40 cellular contexts compared by ENCODE assay signal in genomic region chr20:2518096-2518495, GRCh38. TPM values are rescaled to one million over a fixed set of nuclear protein-coding genes. Genes with fewer than 3 reads are reported as not detected.
"Had no signal": no experiment of that assay in that cellular context is flagged by ENCODE, and none has a peak within 500 bp of the region (broad histone marks: within the 10 kb centered on the region; RNA-seq: fewer than 3 reads in every experiment).

No MANE protein-coding gene starts in this region.

- H3K36me3 ChIP-seq: MG63 had no signal

- DNase-seq: Karpas-422, Kasumi-1, MG63, MM.1S, MV-4-11, NCI-H1048, NCI-H1092, NCI-H1092 treated with DMSO at 0.1 percent for 48 hours, NCI-H1105, NCI-H1105 treated with DMSO at 0.1 percent for 48 hours, NCI-H1417, NCI-H1417 treated with DMSO at 0.1 percent for 48 hours, NCI-H1436, NCI-H1436 treated with DMSO at 0.1 percent for 48 hours, NCI-H146, NCI-H1694, NCI-H1694 treated with DMSO at 0.1 percent for 48 hours, NCI-H187, NCI-H187 treated with DMSO at 0.1 percent for 48 hours, NCI-H1930, NCI-H2029, NCI-H2029 treated with DMSO at 0.1 percent for 48 hours, NCI-H2081, NCI-H2081 treated with DMSO at 0.1 percent for 48 hours, NCI-H2107, NCI-H2171, NCI-H2171 treated with DMSO at 0.1 percent for 48 hours, NCI-H2227 treated with DMSO at 0.1 percent for 48 hours, NCI-H226, NCI-H345, NCI-H446, NCI-H446 treated with DMSO at 0.1 percent for 48 hours, NCI-H510A, NCI-H510A treated with DMSO at 0.1 percent for 48 hours, NCI-H524, NCI-H524 treated with DMSO at 0.1 percent for 48 hours had no signal

- H3K4me3 ChIP-seq: MG63 had no signal

- H3K27me3 ChIP-seq: MG63 had no signal

- H3K9me3 ChIP-seq: MG63 had no signal

RNA-seq across cellular contexts. Expression of gene TMC2, which starts 18.3 kb away (rescaled TPM):
- total RNA-seq: LHCN-M2, M059J, MCF 10A, NCI-H460 had no signal
